Comparison of ENCODE assay signal across 1 cellular context in the genomic region with DNA sequence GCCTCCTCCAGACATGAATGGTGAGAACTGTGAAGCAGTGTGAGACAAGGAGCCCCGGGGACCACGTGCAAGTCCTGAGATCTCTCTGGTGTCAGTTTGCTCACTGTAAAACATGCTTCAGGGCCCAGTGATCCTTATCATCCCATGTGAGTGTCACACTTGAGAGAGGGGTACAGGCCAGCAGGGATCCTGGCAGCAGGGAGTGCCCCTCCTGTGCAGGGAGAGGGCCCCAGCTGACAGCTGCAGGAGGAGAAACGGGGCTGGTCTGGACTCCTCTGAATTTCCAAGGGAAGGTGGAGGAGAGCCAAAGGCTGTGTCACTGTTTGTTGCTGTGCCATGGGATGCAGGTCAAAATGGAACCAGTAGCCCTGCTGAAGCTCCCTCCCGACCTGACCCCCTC.
TF ChIP-seq lines count a peak whose summit lies in the region.

No MANE protein-coding gene starts in this region.

TF ChIP-seq in HEK293, 187 proteins besides CTCF, POLR2A, EP300 and RAD21 (continued from another document):
- TF ChIP-seq GLIS2 (tag by site-specific recombination; IDR thresholded peaks at IDR 0.05) (no peak), RBAK (tag by site-specific recombination; IDR thresholded peaks at IDR 0.05) (no peak), ZSCAN23 (tag by site-specific recombination; IDR thresholded peaks at IDR 0.05) (no peak), ZNF791 (tag by site-specific recombination; IDR thresholded peaks at IDR 0.05) (no peak), ZIC2 (tag by site-specific recombination; IDR thresholded peaks at IDR 0.05) (peak; percentile 98)
